Comparison of ENCODE assay signal across 13 cellular contexts in genomic region chr4:174707277-174707676, GRCh38.
A peak's percentile ranks its signal among the peaks of the same experiment; 100 is the strongest.
DNase-seq lines count a peak whose midpoint lies in the region; ATAC-seq and TF ChIP-seq lines count a peak whose summit lies in the region.
"Had no signal": no experiment of that assay in that cellular context is flagged by ENCODE, and none has a peak within 500 bp of the region (broad histone marks: within the 10 kb centered on the region; RNA-seq: fewer than 3 reads in every experiment).

No MANE protein-coding gene starts in this region.

- peak; percentile 6 for DNase-seq in GM10266 (ENCODE audit: extremely low spot score)
- no peak for DNase-seq in HuH-7.5 (ENCODE audit: low spot score)
- no peak for DNase-seq in AG20443 (ENCODE audit: low spot score)
- DNase-seq in anterior cingulate cortex (lab: John Stamatoyannopoulos, UW), result no peak
- DNase-seq in left cardiac atrium, result no peak
- DNase-seq: brain microvascular endothelial cell, islet precursor cell, NCI-H226 had no signal

- TF ChIP-seq CTCF in GM10266 (IDR thresholded peaks at IDR 0.05; ENCODE audit: control insufficient read depth, insufficient read depth, low read depth, missing control alignments), result no peak

- intact Hi-C loops in left cardiac atrium (cut with DNase I), result no loop called here

- ATAC-seq in GM19025 (IDR thresholded peaks at IDR 0.05; ENCODE audit: low read depth, unreplicated experiment) (peak; percentile 94), HG02642 (IDR thresholded peaks at IDR 0.05; ENCODE audit: poor library complexity, unreplicated experiment) (peak; percentile 99), HG03457 (IDR thresholded peaks at IDR 0.05; ENCODE audit: unreplicated experiment) (peak; percentile 99), left cardiac atrium (no peak)
- ATAC-seq: esophagus mucosa, SK-N-SH treated with all-trans-retinoic acid at 6 μM for 48 hours had no signal

Comparison
In these comparisons a context has a peak if more than half of its experiments do, and no peak if none do; other contexts are left out.
1. ATAC-seq: peak in GM19025 (single experiment), HG02642 (single experiment) and HG03457 (single experiment); none in left cardiac atrium (0 of 2).